In genomic region chr17:7651097-7651958, GRCh38 we compare ENCODE assay signal across 1 cellular context.
TF ChIP-seq lines count a peak whose summit lies in the region.

No MANE protein-coding gene starts in this region.

TF ChIP-seq in IMR-90, 13 proteins besides CTCF, POLR2A, EP300 and RAD21 (continued from another document):
- TF ChIP-seq ELK1 (IDR thresholded peaks at IDR 0.05; ENCODE audit: borderline replicate concordance, low read depth, low read length) = no peak
- no peak for TF ChIP-seq SMC3 (IDR thresholded peaks at IDR 0.05; ENCODE audit: low read depth, low read length)
- TF ChIP-seq MAZ (IDR thresholded peaks at IDR 0.05; ENCODE audit: borderline replicate concordance, low read depth, low read length) = no peak
